Comparison of ENCODE assay signal across 12 cellular contexts in genomic region chr17:7029659-7030058, GRCh38. TPM values are rescaled to one million over a fixed set of nuclear protein-coding genes. Genes with fewer than 3 reads are reported as not detected.
DNase-seq lines count a peak whose midpoint lies in the region; ATAC-seq and TF ChIP-seq lines count a peak whose summit lies in the region.
"Had no signal": no experiment of that assay in that cellular context is flagged by ENCODE, and none has a peak within 500 bp of the region (broad histone marks: within the 10 kb centered on the region; RNA-seq: fewer than 3 reads in every experiment).

No MANE protein-coding gene starts in this region.

- H3K4me3 ChIP-seq in GM12865 (ENCODE audit: low read depth, low read length) (peak overlapping the region; percentile 35), spleen (peak overlapping the region in 2 of 8 donors; percentile 5 to 49), HAP-1 (no peak overlapping the region)

- peaks cover 6% of the 10 kb centered on the region for H3K36me3 Mint-ChIP-seq in effector memory CD8-positive, alpha-beta T cell (ENCODE audit: insufficient read depth)

- no peaks in the 10 kb centered on the region for H3K9me3 ChIP-seq in spleen
- no peaks in the 10 kb centered on the region for H3K9me3 ChIP-seq in HAP-1

- in situ Hi-C loops in HAP-1 (cut with MboI; ENCODE audit: low sequenced_read_pairs), result no loop called here

- H3K4me1 Mint-ChIP-seq in effector memory CD8-positive, alpha-beta T cell (ENCODE audit: low read depth in 2 of 2), result peaks cover 38% of the 10 kb centered on the region in 2 donors

- no peak for TF ChIP-seq CTCF in GM12865 (IDR thresholded peaks at IDR 0.05; ENCODE audit: insufficient read depth, low read depth, low read length, missing control alignments)
- no peak for TF ChIP-seq CTCF in spleen (IDR thresholded peaks at IDR 0.05 in 8 of 11, conservative IDR thresholded peaks at IDR 0.05 in 3 of 11)

- DNase-seq in GM12865 (ENCODE audit: low read depth), result peak; percentile 66
- DNase-seq in activated CD4-positive, alpha-beta T cell treated with anti-CD3 and anti-CD28 coated beads for 48 hours, result peak; percentile 73
- no peak for DNase-seq in effector memory CD8-positive, alpha-beta T cell
- DNase-seq in spleen, result peak; percentile 86
- DNase-seq in HAP-1 (ENCODE audit: low spot score in 2 of 2), result no peak
- no peak for DNase-seq in COLO829 (ENCODE audit: low spot score)
- no peak for DNase-seq in middle frontal gyrus (ENCODE audit: extremely low spot score, low spot score)
- DNase-seq: aorta, NCI-H1930, nucleus accumbens had no signal

- H3K27me3 Mint-ChIP-seq in effector memory CD8-positive, alpha-beta T cell, result no peaks in the 10 kb centered on the region

- H3K4me3 Mint-ChIP-seq in effector memory CD8-positive, alpha-beta T cell, result peak overlapping the region; percentile 52 to 60

- H3K9me3 Mint-ChIP-seq in effector memory CD8-positive, alpha-beta T cell, result no peaks in the 10 kb centered on the region

- peak overlapping the region; percentile 69 to 71 for H3K27ac Mint-ChIP-seq in effector memory CD8-positive, alpha-beta T cell

- WGBS in spleen, 5 donors, result 19 to 33% (median 24%) methylated on average over 8 of the region's 8 CpGs

- TF ChIP-seq POLR2A in spleen (IDR thresholded peaks at IDR 0.05), result no peak

- H3K27me3 ChIP-seq in spleen (replicated peaks in 1 of 7) (no peaks in the 10 kb centered on the region), HAP-1 (ENCODE audit: low read depth) (no peaks in the 10 kb centered on the region)

- intact Hi-C loops in spleen (cut with DNase I; ENCODE audit: low total_unique reads), result no loop called here

- peaks cover 0 to 22% (median 0%) of the 10 kb centered on the region in 6 donors for H3K36me3 ChIP-seq in spleen
- no peaks in the 10 kb centered on the region for H3K36me3 ChIP-seq in HAP-1 (replicated peaks)

- peak overlapping the region; percentile 42 to 78 (median 64) for H3K27ac ChIP-seq in spleen

- peaks cover 16 to 90% (median 46%) of the 10 kb centered on the region in 6 donors for H3K4me1 ChIP-seq in spleen
- H3K4me1 ChIP-seq in HAP-1, result no peaks in the 10 kb centered on the region

- ATAC-seq in effector memory CD8-positive, alpha-beta T cell (replicated peaks), result peak; percentile 64
- no peak for ATAC-seq in HG02840 (IDR thresholded peaks at IDR 0.05; ENCODE audit: low FRiP score, unreplicated experiment)

RNA-seq across cellular contexts. Expression of gene SLC16A13, which starts 6.2 kb away (rescaled TPM):
- total RNA-seq in spleen, result 10 to 100 TPM in 2 of 7 donors, 1 to 10 TPM in 5; 4.0 to 15.3 (median 7.6) TPM
- 1 to 10 TPM; 1.7 to 5.4 (median 1.8) TPM for polyA plus RNA-seq in spleen

RNA-seq across cellular contexts. Expression of gene BCL6B, which starts 6.8 kb away (rescaled TPM):
- total RNA-seq in spleen, result 10 to 100 TPM; 12.9 to 92.5 (median 23.2) TPM
- polyA plus RNA-seq in spleen, result 10 to 100 TPM in 1 of 3 donors, 1 to 10 TPM in 2; 4.2 to 16.6 (median 6.9) TPM
- total RNA-seq: fibroblast of villous mesenchyme had no signal

RNA-seq across cellular contexts. Expression of gene SLC16A11, which starts 14.2 kb away (rescaled TPM):
- total RNA-seq in spleen, result 1 to 10 TPM in 5 of 7 donors, under 1 TPM in 1, not detected in 1; 0.51 to 3.6 (median 2.9) TPM
- polyA plus RNA-seq in spleen, result 1 to 10 TPM; 1.9 to 3.9 (median 2.1) TPM
- total RNA-seq: fibroblast of villous mesenchyme had no signal
- polyA plus RNA-seq: aorta had no signal

RNA-seq across cellular contexts. Expression of gene RNASEK, which starts 17.2 kb away (rescaled TPM):
- total RNA-seq in spleen, result 100 to 1,000 TPM; 224 to 335 (median 271) TPM
- 100 to 1,000 TPM; 369 to 504 (median 411) TPM for polyA plus RNA-seq in spleen

RNA-seq across cellular contexts. Expression of gene ALOX12, which starts 33.8 kb away (rescaled TPM):
- total RNA-seq in spleen, result 1 to 10 TPM in 6 of 7 donors, under 1 TPM in 1; 0.79 to 2.5 (median 1.4) TPM
- under 1 TPM; 0.15 to 0.35 (median 0.30) TPM for polyA plus RNA-seq in spleen
- total RNA-seq: aorta, fibroblast of villous mesenchyme had no signal
- polyA plus RNA-seq: aorta had no signal

Comparison
In these comparisons a context has a peak if more than half of its experiments do, and no peak if none do; other contexts are left out.
1. DNase-seq: peak in GM12865 (single experiment), activated CD4-positive, alpha-beta T cell treated with anti-CD3 and anti-CD28 coated beads for 48 hours (single experiment) and spleen (single experiment); none in effector memory CD8-positive, alpha-beta T cell (0 of 3), HAP-1 (0 of 2), COLO829 (single experiment) and middle frontal gyrus (single experiment).